8 cellular contexts compared by ENCODE assay signal in the genomic region with DNA sequence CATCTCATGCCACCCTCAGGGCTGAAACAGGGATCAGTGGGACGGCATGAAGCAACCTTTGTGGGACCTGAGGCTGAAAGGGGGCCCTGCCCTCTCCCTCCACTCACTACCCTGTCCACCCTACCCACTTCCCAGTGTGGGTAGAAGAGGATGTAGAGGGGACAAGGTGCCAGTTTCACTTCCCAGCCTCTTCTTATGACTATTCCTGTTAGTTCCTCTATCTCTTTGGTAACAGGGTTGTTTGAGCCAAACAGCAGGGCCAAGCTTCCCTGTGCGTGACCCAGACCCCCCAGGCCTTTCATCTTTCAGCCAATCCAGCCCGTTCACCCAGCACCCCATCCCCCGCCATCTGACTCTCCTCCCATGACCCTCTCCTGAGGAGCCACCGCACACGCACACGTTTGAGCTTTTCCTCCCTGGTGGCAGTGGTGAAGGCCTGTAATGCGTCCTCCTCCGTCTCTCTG.
DNase-seq lines count a peak whose midpoint lies in the region; ATAC-seq and TF ChIP-seq lines count a peak whose summit lies in the region.

No MANE protein-coding gene starts in this region.

- H3K27me3 ChIP-seq in Panc1 (ENCODE audit: control insufficient read depth, insufficient read depth, low read length) (no peaks in the 10 kb centered on the region), esophagus squamous epithelium (no peaks in the 10 kb centered on the region)

- H3K9me3 ChIP-seq in Panc1 (ENCODE audit: control insufficient read depth, insufficient read depth, low read depth, low read length) (no peaks in the 10 kb centered on the region), esophagus squamous epithelium (no peaks in the 10 kb centered on the region)

- H3K4me1 ChIP-seq in Panc1 (ENCODE audit: control insufficient read depth, insufficient read depth, low read length) (peaks cover 57% of the 10 kb centered on the region), esophagus squamous epithelium (peaks cover 55 to 87% (median 70%) of the 10 kb centered on the region in 3 donors)

- DNase-seq in CD14-positive monocyte (ENCODE audit: low spot score) (peak; percentile 97), Panc1 (ENCODE audit: low read depth, low spot score) (no peak), esophagus squamous epithelium (lab: John Stamatoyannopoulos, UW) (no peak), osteocyte (ENCODE audit: extremely low spot score, unreplicated experiment) (no peak), DMS114 treated with DMSO at 0.1 percent for 48 hours (lab: John Stamatoyannopoulos, UW; ENCODE audit: unreplicated experiment) (no peak), islet precursor cell (no peak)

- in situ Hi-C loops in Panc1 (cut with HindIII; ENCODE audit: low pct_unique_long_range_greater_than_20kb, low sequenced_read_pairs) = no loop called here

- H3K36me3 ChIP-seq in Panc1 (ENCODE audit: control insufficient read depth, insufficient read depth, low read length) (no peaks in the 10 kb centered on the region), esophagus squamous epithelium (peaks cover 0 to 53% (median 0%) of the 10 kb centered on the region in 3 donors)

- H3K4me3 Mint-ChIP-seq in CD14-positive monocyte = peak overlapping the region; percentile 66 to 71
- H3K4me3 Mint-ChIP-seq in osteocyte (ENCODE audit: unreplicated experiment) = no peak overlapping the region

- H3K4me1 Mint-ChIP-seq in CD14-positive monocyte (peaks cover 99% of the 10 kb centered on the region), osteocyte (ENCODE audit: unreplicated experiment) (peaks cover 83% of the 10 kb centered on the region)

- peak overlapping the region; percentile 54; the same call in 1 of the 2 replicates for H3K27ac ChIP-seq in Panc1 (ENCODE audit: low read length)
- peak overlapping the region; percentile 76 to 94 (median 90) for H3K27ac ChIP-seq in esophagus squamous epithelium

- H3K4me3 ChIP-seq in Panc1 (ENCODE audit: low read depth in 2 of 2, low read length in 2 of 2) (no peak overlapping the region), esophagus squamous epithelium (no peak overlapping the region)

- TF ChIP-seq POLR2A in esophagus squamous epithelium (IDR thresholded peaks at IDR 0.05) = no peak

- peak overlapping the region; percentile 98 to 100 (median 100) for H3K27ac Mint-ChIP-seq in CD14-positive monocyte
- H3K27ac Mint-ChIP-seq in osteocyte (ENCODE audit: unreplicated experiment) = peak overlapping the region; percentile 88

- ATAC-seq in Panc1 = no peak
- no peak for ATAC-seq in HG03354 (IDR thresholded peaks at IDR 0.05; ENCODE audit: poor library complexity, severe bottlenecking, unreplicated experiment)
- no peak for ATAC-seq in GM21825 (IDR thresholded peaks at IDR 0.05; ENCODE audit: unreplicated experiment)

- peaks cover 0 to 10% (median 2%) of the 10 kb centered on the region in 3 donors for H3K27me3 Mint-ChIP-seq in CD14-positive monocyte (ENCODE audit: low read depth in 3 of 3)
- no peaks in the 10 kb centered on the region for H3K27me3 Mint-ChIP-seq in osteocyte (ENCODE audit: unreplicated experiment)

- no TSS peak for BruUV-seq in Panc1 (replicated peaks; lab: Mats Ljungman, UMichigan)

- TF ChIP-seq CTCF in CD14-positive monocyte (IDR thresholded peaks at IDR 0.05) = no peak
- TF ChIP-seq CTCF in Panc1 (IDR thresholded peaks at IDR 0.05) = no peak
- peak in 1 of 6 experiments; percentile 1 for TF ChIP-seq CTCF in esophagus squamous epithelium (IDR thresholded peaks at IDR 0.05)
- TF ChIP-seq CTCF in osteocyte (IDR thresholded peaks at IDR 0.05) = no peak

- CTCF ChIA-PET in Panc1 (lab: Charles Lee) = no interaction called here

- POLR2A ChIA-PET in Panc1 (lab: Charles Lee) = no interaction called here

- intact Hi-C loops in CD14-positive monocyte (cut with micrococcal nuclease) (loop anchor here (2.0 to 5.0 kb wide), 3 partner anchors 14 to 90 kb away; no protein-coding TSS in a partner anchor), Panc1 (cut with micrococcal nuclease; ENCODE audit: unreplicated experiment) (no loop called here), esophagus squamous epithelium (cut with DNase I) (no loop called here)

- H3K36me3 Mint-ChIP-seq in CD14-positive monocyte (peaks cover 46 to 82% of the 10 kb centered on the region in 2 donors), osteocyte (ENCODE audit: unreplicated experiment) (peaks cover 7% of the 10 kb centered on the region)

- 53 to 86% methylated on average over 8 to 9 of the region's 9 CpGs for WGBS in esophagus squamous epithelium, 2 donors

- H3K9me3 Mint-ChIP-seq in CD14-positive monocyte (peaks cover 0 to 1% (median 0%) of the 10 kb centered on the region in 7 donors), osteocyte (ENCODE audit: unreplicated experiment) (no peaks in the 10 kb centered on the region)

Comparison
In these comparisons a context has a peak if more than half of its experiments do, and no peak if none do; other contexts are left out.
1. intact Hi-C loops: an anchor here in CD14-positive monocyte (2.0 to 5.0 kb wide); none called in Panc1 and esophagus squamous epithelium.